ENCODE assay signal across 13 cellular contexts in genomic region chr20:22389836-22390542, GRCh38.
DNase-seq lines count a peak whose midpoint lies in the region; ATAC-seq, FAIRE-seq and TF ChIP-seq lines count a peak whose summit lies in the region.
"Had no signal": no experiment of that assay in that cellular context is flagged by ENCODE, and none has a peak within 500 bp of the region (broad histone marks: within the 10 kb centered on the region; RNA-seq: fewer than 3 reads in every experiment).

No MANE protein-coding gene starts in this region.

- CTCF ChIA-PET in PC-9 (lab: Charles Lee): interaction anchor here (0.6 kb wide), 1 partner anchor 450 kb away, joined by 3 read pairs; no protein-coding TSS in a partner anchor

- H3K9me3 ChIP-seq in PC-9 (ENCODE audit: insufficient read depth, low read depth) (no peaks in the 10 kb centered on the region), upper lobe of left lung (no peaks in the 10 kb centered on the region), small intestine (ENCODE audit: control insufficient read depth, low read depth) (no peaks in the 10 kb centered on the region)

- DNase-seq in NCI-H2107 treated with DMSO at 0.1 percent for 48 hours (lab: John Stamatoyannopoulos, UW; ENCODE audit: unreplicated experiment) (peak; percentile 43), NCI-H2107 (lab: John Stamatoyannopoulos, UW) (no peak), PC-9 (peak; percentile 87 to 96), fibroblast of the aortic adventitia (ENCODE audit: low read depth) (peak; percentile 59), upper lobe of left lung (peak in 1 of 2 donors; percentile 86), small intestine (no peak), T-helper 9 cell (no peak)
- DNase-seq: 8988T, GOT3, T-helper 17 cell had no signal

- H3K36me3 ChIP-seq in PC-9 (ENCODE audit: low read depth) (no peaks in the 10 kb centered on the region), upper lobe of left lung (no peaks in the 10 kb centered on the region), small intestine (ENCODE audit: control insufficient read depth in 2 of 2, insufficient read depth in 2 of 2, low read length in 2 of 2) (no peaks in the 10 kb centered on the region)

- H3K4me1 ChIP-seq in PC-9 (replicated peaks; ENCODE audit: insufficient read depth): peaks cover 51% of the 10 kb centered on the region
- H3K4me1 ChIP-seq in upper lobe of left lung: no peaks in the 10 kb centered on the region
- H3K4me1 ChIP-seq in small intestine (ENCODE audit: control insufficient read depth in 2 of 2, insufficient read depth in 1 of 2, low read depth in 1 of 2, low read length in 1 of 2): no peaks in the 10 kb centered on the region

- H3K9me2 ChIP-seq in PC-9 (ENCODE audit: insufficient read depth): no peaks in the 10 kb centered on the region

- H3F3A ChIP-seq in PC-9 (ENCODE audit: insufficient read depth, low read depth): peaks cover 20% of the 10 kb centered on the region

- POLR2A ChIA-PET in PC-9 (lab: Charles Lee; ENCODE audit: unreplicated experiment): interaction anchor here (0.6 to 0.7 kb wide), 4 partner anchors 13 to 673 kb away, joined by 3 to 6 read pairs (median 4); no protein-coding TSS in a partner anchor

- no peak overlapping the region for H2AFZ ChIP-seq in PC-9

- TF ChIP-seq CTCF in PC-9 (conservative IDR thresholded peaks at IDR 0.05): no peak
- TF ChIP-seq CTCF in fibroblast of the aortic adventitia (IDR thresholded peaks at IDR 0.05; ENCODE audit: insufficient read depth, low read length): no peak
- no peak for TF ChIP-seq CTCF in upper lobe of left lung (IDR thresholded peaks at IDR 0.05)

- TF ChIP-seq EP300 in upper lobe of left lung (IDR thresholded peaks at IDR 0.05): no peak

- no peak overlapping the region for H3K4me3 ChIP-seq in PC-9
- no peak overlapping the region for H3K4me3 ChIP-seq in fibroblast of the aortic adventitia (ENCODE audit: low read depth, low read length)
- H3K4me3 ChIP-seq in upper lobe of left lung: no peak overlapping the region
- no peak overlapping the region for H3K4me3 ChIP-seq in small intestine (ENCODE audit: low read depth in 1 of 2, low read length in 2 of 2)

- TF ChIP-seq POLR2A in upper lobe of left lung (IDR thresholded peaks at IDR 0.05): peak in 1 of 4 donors; percentile 33

- H3K4me2 ChIP-seq in PC-9: peak overlapping the region; percentile 53

- H3K27ac ChIP-seq in PC-9: peak overlapping the region; percentile 78
- peak overlapping the region; percentile 1 to 48 (median 27) for H3K27ac ChIP-seq in upper lobe of left lung
- H3K27ac ChIP-seq in small intestine (ENCODE audit: low read depth in 1 of 2, low read length in 1 of 2): no peak overlapping the region

- FAIRE-seq in small intestine (lab: Jason Lieb, UNC): no peak
- FAIRE-seq: G401.6 had no signal

- BruUV-seq in PC-9 (replicated peaks; lab: Mats Ljungman, UMichigan): no TSS peak

- no peaks in the 10 kb centered on the region for H3K79me2 ChIP-seq in PC-9 (ENCODE audit: low read depth)

- ATAC-seq in upper lobe of left lung (ENCODE audit: low FRiP score in 2 of 2) (peak; percentile 35 to 83), HG03565 (IDR thresholded peaks at IDR 0.05; ENCODE audit: unreplicated experiment) (no peak)
- ATAC-seq: sciatic nerve, T-helper 17 cell had no signal

- H3K27me3 ChIP-seq in PC-9 (ENCODE audit: insufficient read depth, low read depth) (no peaks in the 10 kb centered on the region), upper lobe of left lung (no peaks in the 10 kb centered on the region), small intestine (ENCODE audit: control insufficient read depth in 2 of 2, insufficient read depth in 2 of 2, low read length in 2 of 2) (no peaks in the 10 kb centered on the region)

- intact Hi-C loops in PC-9 (cut with micrococcal nuclease; ENCODE audit: unreplicated experiment): loop anchor here (1.0 to 10.0 kb wide), 6 partner anchors 9 to 961 kb away; partner anchors contain the start of genes FOXA2 and NXT1

- no peaks in the 10 kb centered on the region for H4K20me1 ChIP-seq in PC-9 (ENCODE audit: insufficient read depth)

- 53 to 70% methylated on average over 8 of the region's 8 CpGs for WGBS in upper lobe of left lung, 2 donors
- WGBS in small intestine, 3 donors: 78 to 87% (median 80%) methylated on average over 8 of the region's 8 CpGs

Comparison
In these comparisons a context has a peak if more than half of its experiments do, and no peak if none do; other contexts are left out.
1. DNase-seq: peak in NCI-H2107 treated with DMSO at 0.1 percent for 48 hours (single experiment), PC-9 (2 of 2) and fibroblast of the aortic adventitia (single experiment); none in NCI-H2107 (single experiment), small intestine (single experiment) and T-helper 9 cell (single experiment).
2. H3K27ac ChIP-seq: peak in PC-9 (single experiment) and upper lobe of left lung (4 of 4); none in small intestine (0 of 2).